8 cellular contexts compared by ENCODE assay signal in the genomic region with DNA sequence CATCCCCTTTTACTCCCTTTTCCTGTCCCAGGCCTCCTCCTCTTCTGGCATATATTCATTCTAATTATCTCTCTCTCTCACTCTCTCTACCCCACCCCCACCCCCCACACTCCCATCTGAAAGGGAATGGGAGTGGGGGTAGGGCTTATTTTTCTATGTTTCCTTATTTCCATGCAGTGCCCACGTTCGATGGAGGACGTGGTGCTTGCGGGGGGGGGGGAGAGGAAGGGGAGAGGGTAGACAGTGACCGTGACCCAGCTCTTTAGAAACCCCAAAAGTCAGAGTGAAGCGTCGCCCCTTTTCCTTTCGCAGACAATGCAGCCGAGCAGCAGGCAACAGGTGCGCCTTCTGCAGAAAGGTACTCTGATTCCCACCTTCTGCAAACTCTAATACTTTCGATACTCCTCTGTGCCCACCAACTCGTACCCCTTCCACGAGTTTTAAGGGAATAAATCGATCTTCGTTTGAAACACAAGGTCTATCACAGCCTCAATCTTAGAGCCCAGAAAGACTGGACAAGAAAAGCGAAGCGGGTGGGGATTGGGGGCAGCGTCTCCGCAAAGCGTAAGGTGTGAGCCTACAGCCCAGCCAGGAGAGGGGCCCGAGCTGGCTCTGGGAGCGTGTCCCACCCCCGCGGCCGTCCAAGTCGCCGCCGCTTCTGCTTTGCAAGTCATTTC. TPM values are rescaled to one million over a fixed set of nuclear protein-coding genes. Genes with fewer than 3 reads are reported as not detected.
DNase-seq lines count a peak whose midpoint lies in the region; ATAC-seq and TF ChIP-seq lines count a peak whose summit lies in the region.

No MANE protein-coding gene starts in this region.

- H3K9ac ChIP-seq in fibroblast of lung (ENCODE audit: insufficient read depth, low read length) (peak overlapping the region; percentile 98), parathyroid adenoma (peak overlapping the region; percentile 28)

- DNase-seq in CD8-positive, alpha-beta memory T cell, result no peak
- DNase-seq in WTC11 (ENCODE audit: low spot score) (no peak), fibroblast of lung (ENCODE audit: low read depth in 2 of 2) (no peak), T1000 (lab: John Stamatoyannopoulos, UW) (no peak), inferior parietal cortex (ENCODE audit: extremely low spot score) (no peak)

- H3K36me3 ChIP-seq in CD8-positive, alpha-beta memory T cell (ENCODE audit: insufficient read depth, low read length), result no peaks in the 10 kb centered on the region
- no peaks in the 10 kb centered on the region for H3K36me3 ChIP-seq in fibroblast of lung (ENCODE audit: control insufficient read depth, insufficient read depth, low read length)
- no peaks in the 10 kb centered on the region for H3K36me3 ChIP-seq in parathyroid adenoma (ENCODE audit: control insufficient read depth, insufficient read depth, low read length)

- H3K4me1 ChIP-seq in CD8-positive, alpha-beta memory T cell (ENCODE audit: insufficient read depth, low read length), result peaks cover 22% of the 10 kb centered on the region
- H3K4me1 ChIP-seq in fibroblast of lung (ENCODE audit: control insufficient read depth, extremely low read depth, insufficient read depth, low read length) (peaks cover 4% of the 10 kb centered on the region), parathyroid adenoma (peaks cover 5% of the 10 kb centered on the region)

- H3K9me3 ChIP-seq in CD8-positive, alpha-beta memory T cell (ENCODE audit: low read length), result no peaks in the 10 kb centered on the region
- H3K9me3 ChIP-seq in fibroblast of lung (ENCODE audit: control insufficient read depth, insufficient read depth, low read depth, low read length), result no peaks in the 10 kb centered on the region
- H3K9me3 ChIP-seq in parathyroid adenoma (ENCODE audit: control insufficient read depth, low read length), result no peaks in the 10 kb centered on the region

- H4K20me1 ChIP-seq in fibroblast of lung (ENCODE audit: control insufficient read depth, extremely low read depth, insufficient read depth, low read length), result no peaks in the 10 kb centered on the region

- TF ChIP-seq CTCF in WTC11 (IDR thresholded peaks at IDR 0.05) (no peak), fibroblast of lung (conservative IDR thresholded peaks at IDR 0.05 in 1 of 2, IDR thresholded peaks at IDR 0.05 in 1 of 2; ENCODE audit: low read depth in 1 of 2, low read length in 2 of 2) (no peak), parathyroid adenoma (IDR thresholded peaks at IDR 0.05) (no peak)

- peak overlapping the region; percentile 99 for H3K4me3 ChIP-seq in CD8-positive, alpha-beta memory T cell (ENCODE audit: low read length)
- H3K4me3 ChIP-seq in fibroblast of lung (replicated peaks in 1 of 4; ENCODE audit: control extremely low read depth in 1 of 4, insufficient read depth in 1 of 4, low read depth in 3 of 4, low read length in 4 of 4) (peak overlapping the region; percentile 55 to 76 (median 64)), parathyroid adenoma (ENCODE audit: low read depth, low read length) (peak overlapping the region; percentile 79)

- peaks cover 5 to 48% (median 6%) of the 10 kb centered on the region in 3 donors for H3K36me3 Mint-ChIP-seq in CD8-positive, alpha-beta memory T cell
- H3K36me3 Mint-ChIP-seq in WTC11, result no peaks in the 10 kb centered on the region

- peak overlapping the region; percentile 99 for H3K4me2 ChIP-seq in fibroblast of lung (ENCODE audit: extremely low read depth, insufficient read depth, low read length)
- peak overlapping the region; percentile 87 for H3K4me2 ChIP-seq in parathyroid adenoma (ENCODE audit: low read length)

- H2AFZ ChIP-seq in fibroblast of lung (ENCODE audit: low read length) (peak overlapping the region; percentile 60), parathyroid adenoma (peak overlapping the region; percentile 87)

- H3K4me1 Mint-ChIP-seq in CD8-positive, alpha-beta memory T cell, result peaks cover 25 to 64% (median 40%) of the 10 kb centered on the region in 3 donors
- peaks cover 51% of the 10 kb centered on the region for H3K4me1 Mint-ChIP-seq in WTC11

- CTCF ChIA-PET in CD8-positive, alpha-beta memory T cell (lab: Charles Lee), result interaction anchor here (0.9 to 2.9 kb wide), 5 partner anchors 10 to 256 kb away, joined by 3 to 19 read pairs (median 6); no protein-coding TSS in a partner anchor
- CTCF ChIA-PET in WTC11 (lab: Charles Lee), result interaction anchor here (1.0 to 2.5 kb wide), 10 partner anchors 10 to 850 kb away, joined by 3 to 26 read pairs (median 3); no protein-coding TSS in a partner anchor

- no peaks in the 10 kb centered on the region for H3K27me3 ChIP-seq in CD8-positive, alpha-beta memory T cell (ENCODE audit: insufficient read depth, low read length, poor library complexity, severe bottlenecking)
- H3K27me3 ChIP-seq in fibroblast of lung (ENCODE audit: control insufficient read depth, insufficient read depth, low read length), result no peaks in the 10 kb centered on the region
- no peaks in the 10 kb centered on the region for H3K27me3 ChIP-seq in parathyroid adenoma (ENCODE audit: control insufficient read depth, insufficient read depth, low read length)

- peaks cover 3 to 43% of the 10 kb centered on the region in 2 donors for H3K27me3 Mint-ChIP-seq in CD8-positive, alpha-beta memory T cell
- peaks cover 61% of the 10 kb centered on the region for H3K27me3 Mint-ChIP-seq in WTC11 (ENCODE audit: low read depth)

- peak overlapping the region; percentile 94 for H3K27ac ChIP-seq in CD8-positive, alpha-beta memory T cell (ENCODE audit: low read depth, low read length)
- H3K27ac ChIP-seq in fibroblast of lung (ENCODE audit: insufficient read depth, low read length), result peak overlapping the region; percentile 100
- peak overlapping the region; percentile 82 for H3K27ac ChIP-seq in parathyroid adenoma

- POLR2A ChIA-PET in CD8-positive, alpha-beta memory T cell (lab: Charles Lee), result interaction anchor here (0.8 to 5.0 kb wide), 8 partner anchors 8 to 104 kb away, joined by 3 to 58 read pairs (median 4); no protein-coding TSS in a partner anchor
- POLR2A ChIA-PET in WTC11 (lab: Charles Lee), result interaction anchor here (1.5 kb wide), 1 partner anchor 9 kb away, joined by 5 read pairs; no protein-coding TSS in a partner anchor

- H3K79me2 ChIP-seq in fibroblast of lung (ENCODE audit: control insufficient read depth, insufficient read depth, low read length) (no peaks in the 10 kb centered on the region), parathyroid adenoma (no peaks in the 10 kb centered on the region)

- peaks cover 0 to 11% (median 4%) of the 10 kb centered on the region in 5 donors for H3K9me3 Mint-ChIP-seq in CD8-positive, alpha-beta memory T cell
- no peaks in the 10 kb centered on the region for H3K9me3 Mint-ChIP-seq in WTC11

- peak overlapping the region; percentile 98 to 100 (median 99) for H3K27ac Mint-ChIP-seq in CD8-positive, alpha-beta memory T cell
- peak overlapping the region; percentile 81 for H3K27ac Mint-ChIP-seq in WTC11

- peak; percentile 15 for ATAC-seq in GM19328 (IDR thresholded peaks at IDR 0.05; ENCODE audit: unreplicated experiment)
- ATAC-seq in HG03432 (IDR thresholded peaks at IDR 0.05; ENCODE audit: unreplicated experiment), result peak; percentile 24
- ATAC-seq in WTC11, result no peak; the same call in 1 of the 2 replicates

- peak overlapping the region; percentile 94 to 99 (median 97) for H3K4me3 Mint-ChIP-seq in CD8-positive, alpha-beta memory T cell
- H3K4me3 Mint-ChIP-seq in WTC11, result peak overlapping the region; percentile 81

TF ChIP-seq in WTC11, 78 proteins besides CTCF, POLR2A, EP300 and RAD21:
- TF ChIP-seq, protein P1, sequence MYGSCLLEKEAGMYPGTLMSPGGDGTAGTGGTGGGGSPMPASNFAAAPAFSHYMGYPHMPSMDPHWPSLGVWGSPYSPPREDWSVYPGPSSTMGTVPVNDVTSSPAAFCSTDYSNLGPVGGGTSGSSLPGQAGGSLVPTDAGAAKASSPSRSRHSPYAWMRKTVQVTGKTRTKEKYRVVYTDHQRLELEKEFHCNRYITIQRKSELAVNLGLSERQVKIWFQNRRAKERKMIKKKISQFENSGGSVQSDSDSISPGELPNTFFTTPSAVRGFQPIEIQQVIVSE (CRISPR knock-in tag; IDR thresholded peaks at IDR 0.05; ENCODE audit: borderline replicate concordance), result no peak
- no peak for TF ChIP-seq ZNF232 (CRISPR knock-in tag; IDR thresholded peaks at IDR 0.05)
- TF ChIP-seq PRDM15 (CRISPR knock-in tag; IDR thresholded peaks at IDR 0.05), result no peak
- no peak for TF ChIP-seq ZNF423 (CRISPR knock-in tag; IDR thresholded peaks at IDR 0.05)
- TF ChIP-seq ZNF219 (CRISPR knock-in tag; IDR thresholded peaks at IDR 0.05; ENCODE audit: borderline replicate concordance), result no peak
- no peak for TF ChIP-seq IRF2 (CRISPR knock-in tag; IDR thresholded peaks at IDR 0.05; ENCODE audit: borderline replicate concordance, low read depth)
- no peak for TF ChIP-seq JAZF1 (CRISPR knock-in tag; IDR thresholded peaks at IDR 0.05)
TF ChIP-seq in WTC11: peak in this region for 0.

RNA-seq across cellular contexts. Expression of gene NR4A2, which starts 0.9 kb away (rescaled TPM):
- total RNA-seq in CD8-positive, alpha-beta memory T cell, result 10 to 100 TPM; 19.7 to 21.9 TPM
- 25.5 TPM for polyA plus RNA-seq in CD8-positive, alpha-beta memory T cell
- total RNA-seq in WTC11 (2021) (0.66 to 0.69 TPM (median 0.66 TPM) in 3 replicates), fibroblast of lung (0.17 and 0.26 TPM in 2 replicates)
- polyA plus RNA-seq in fibroblast of lung, result 0.62 and 1.4 TPM in 2 replicates
- polyA plus RNA-seq in fibroblast of lung (2012), result 0.94 and 1.3 TPM in 2 replicates
- polyA minus RNA-seq in fibroblast of lung (ENCODE audit: low replicate concordance), result 4.1 and 8.5 TPM in 2 replicates

Comparison
In these comparisons a context has a peak if more than half of its experiments do, and no peak if none do; other contexts are left out.
1. RNA of gene NR4A2, which starts 0.9 kb away (total RNA-seq): 19.7 to 21.9 TPM in CD8-positive, alpha-beta memory T cell; 0.66 to 0.69 TPM in WTC11 and 0.17 to 0.26 TPM in fibroblast of lung; every median in the first group is over 10 times any median in the second.
2. Peak in every context shown above with its lines, with median percentiles within 50 percentile points of each other: H3K27ac ChIP-seq and H3K4me3 ChIP-seq.